In the genomic region with DNA sequence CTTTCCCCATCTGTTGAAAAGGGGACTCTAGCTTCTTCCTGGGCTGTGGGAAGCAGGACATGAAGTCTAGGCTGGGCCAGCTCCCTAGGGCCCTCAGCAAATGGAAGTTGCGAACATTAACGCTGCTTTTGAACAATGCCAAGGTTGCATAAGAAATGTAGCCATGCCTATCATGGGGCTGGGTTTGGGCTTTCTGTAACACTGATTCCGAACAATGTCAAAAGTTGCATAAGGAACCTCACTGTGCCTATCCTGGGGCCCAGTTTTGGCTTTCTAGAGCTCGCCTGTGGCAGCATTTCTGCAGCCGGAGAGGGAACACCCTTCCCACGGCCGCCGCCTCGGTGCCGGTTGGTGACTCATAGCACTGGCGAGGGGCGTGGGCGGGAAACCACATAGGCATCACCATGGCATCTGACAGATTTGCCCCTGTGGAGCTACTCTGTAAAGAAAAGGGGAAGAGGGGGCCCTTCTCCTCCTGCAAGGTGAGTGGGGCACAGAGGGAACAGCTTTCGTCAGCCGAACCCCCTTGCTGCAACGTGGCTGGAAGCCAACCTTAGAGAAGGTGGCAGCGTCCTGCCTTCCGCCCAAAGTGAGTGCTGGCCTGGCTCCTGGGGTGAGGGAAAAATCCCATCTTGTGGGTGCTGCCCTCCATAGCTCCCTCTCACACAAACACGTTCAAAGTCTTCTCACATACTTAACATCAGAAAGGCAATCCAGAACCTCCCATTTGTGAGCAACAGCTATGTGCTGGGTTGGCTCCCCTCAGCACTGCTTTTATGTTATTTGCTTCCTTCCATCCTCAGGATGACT, we compare ENCODE assay signal across 9 cellular contexts. TPM values are rescaled to one million over a fixed set of nuclear protein-coding genes. Genes with fewer than 3 reads are reported as not detected.
DNase-seq lines count a peak whose midpoint lies in the region; ATAC-seq, FAIRE-seq and TF ChIP-seq lines count a peak whose summit lies in the region.
"Had no signal": no experiment of that assay in that cellular context is flagged by ENCODE, and none has a peak within 500 bp of the region (broad histone marks: within the 10 kb centered on the region; RNA-seq: fewer than 3 reads in every experiment).

No MANE protein-coding gene starts in this region.

- peaks cover 0 to 2% (median 0%) of the 10 kb centered on the region in 7 donors for H3K27me3 ChIP-seq in spleen (replicated peaks in 1 of 7)

- ATAC-seq in GM18873 (IDR thresholded peaks at IDR 0.05; ENCODE audit: low FRiP score, unreplicated experiment): no peak

- H3K4me1 ChIP-seq in spleen: peaks cover 0 to 18% (median 12%) of the 10 kb centered on the region in 6 donors

- DNase-seq in GM12865 (ENCODE audit: low read depth) (peak; percentile 16), RCC 7860 (ENCODE audit: low spot score) (peak; percentile 57), activated T-helper 1 cell treated with Interleukin-2 at 50 U/mL for 16 hours (ENCODE audit: low read depth) (peak; percentile 55), cardiac septum (ENCODE audit: low spot score) (peak; percentile 62), spleen (no peak), NCI-H2227 treated with DMSO at 0.1 percent for 48 hours (lab: John Stamatoyannopoulos, UW) (no peak)
- peak; percentile 69 to 79 (median 76) for DNase-seq in stimulated activated CD4-positive, alpha-beta T cell treated with anti-CD3 and anti-CD28 coated beads, TNF-alpha, amount 100 ng/mL, for 4 hours (ENCODE audit: low read depth in 3 of 3)

- peak overlapping the region in 1 of 8 donors; percentile 24 for H3K27ac ChIP-seq in spleen

- intact Hi-C loops in cardiac septum (cut with DNase I): no loop called here
- intact Hi-C loops in spleen (cut with DNase I; ENCODE audit: low total_unique reads): no loop called here

- H3K36me3 ChIP-seq in spleen: no peaks in the 10 kb centered on the region
- H3K36me3 ChIP-seq: HAP-1 had no signal

- no peaks in the 10 kb centered on the region for H3K9me3 ChIP-seq in spleen
- H3K9me3 ChIP-seq: HAP-1 had no signal

- TF ChIP-seq CTCF in GM12865 (IDR thresholded peaks at IDR 0.05; ENCODE audit: insufficient read depth, low read depth, low read length, missing control alignments) (no peak), spleen (IDR thresholded peaks at IDR 0.05 in 8 of 11, conservative IDR thresholded peaks at IDR 0.05 in 3 of 11) (no peak)

- FAIRE-seq in RCC 7860 (lab: Jason Lieb, UNC): peak; percentile 42

- no peak overlapping the region for H3K4me3 ChIP-seq in GM12865 (ENCODE audit: low read depth, low read length)
- H3K4me3 ChIP-seq in spleen: no peak overlapping the region
- H3K4me3 ChIP-seq: HAP-1 had no signal

- WGBS in spleen, 5 donors: 20 to 69% (median 49%) methylated on average over 19 of the region's 19 CpGs

- TF ChIP-seq POLR2A in spleen (IDR thresholded peaks at IDR 0.05): no peak

RNA-seq across cellular contexts. Expression of a gene that starts 46.6 kb away (rescaled TPM):
- 0.13 TPM for total RNA-seq in cardiac septum
- 1 to 10 TPM in 1 of 7 donors, under 1 TPM in 4, not detected in 2; 0.20 to 1.5 (median 0.34) TPM for total RNA-seq in spleen
- polyA plus RNA-seq in spleen: under 1 TPM; 0.02 to 0.22 (median 0.08) TPM

Comparison
In these comparisons a context has a peak if more than half of its experiments do, and no peak if none do; other contexts are left out.
1. DNase-seq: peak in GM12865 (single experiment), RCC 7860 (single experiment), activated T-helper 1 cell treated with Interleukin-2 at 50 U/mL for 16 hours (single experiment), cardiac septum (single experiment) and stimulated activated CD4-positive, alpha-beta T cell treated with anti-CD3 and anti-CD28 coated beads, TNF-alpha, amount 100 ng/mL, for 4 hours (3 of 3); none in spleen (single experiment) and NCI-H2227 treated with DMSO at 0.1 percent for 48 hours (single experiment).